1 cellular context compared by ENCODE assay signal in genomic region chr15:71228403-71228802, GRCh38.
A peak's percentile ranks its signal among the peaks of the same experiment; 100 is the strongest.
TF ChIP-seq lines count a peak whose summit lies in the region.

No MANE protein-coding gene starts in this region.

TF ChIP-seq in HEK293, 187 proteins besides CTCF, POLR2A, EP300 and RAD21 (continued from another document):
- no peak for TF ChIP-seq YY1 (tag by site-specific recombination; IDR thresholded peaks at IDR 0.05)
- TF ChIP-seq GLI2 (tag by site-specific recombination; IDR thresholded peaks at IDR 0.05; ENCODE audit: borderline replicate concordance, low read depth): no peak
- TF ChIP-seq ZNF585B (tag by site-specific recombination; IDR thresholded peaks at IDR 0.05): no peak
- TF ChIP-seq ZNF37A (tag by site-specific recombination; IDR thresholded peaks at IDR 0.05): no peak
- no peak for TF ChIP-seq ZNF658 (tag by site-specific recombination; IDR thresholded peaks at IDR 0.05)
- no peak for TF ChIP-seq ZNF513 (tag by site-specific recombination; IDR thresholded peaks at IDR 0.05)
- no peak for TF ChIP-seq ZBTB7A (tag by site-specific recombination; IDR thresholded peaks at IDR 0.05; ENCODE audit: low read depth)
- no peak for TF ChIP-seq ZFHX2 (tag by site-specific recombination; conservative IDR thresholded peaks at IDR 0.05)
- 0 out of 2 replicates have a peak, but pooled peaks have one; percentile 28 for TF ChIP-seq ZNF692 (tag by site-specific recombination; IDR thresholded peaks at IDR 0.05)
- TF ChIP-seq KLF17 (tag by site-specific recombination; IDR thresholded peaks at IDR 0.05): no peak
- no peak for TF ChIP-seq ELK4 (IDR thresholded peaks at IDR 0.05; ENCODE audit: borderline replicate concordance, low read depth, low read length)
- TF ChIP-seq REST (tag by site-specific recombination; IDR thresholded peaks at IDR 0.05): no peak
- TF ChIP-seq ZNF488 (tag by site-specific recombination; IDR thresholded peaks at IDR 0.05): no peak
- no peak for TF ChIP-seq PRDM10 (tag by site-specific recombination; IDR thresholded peaks at IDR 0.05)
